In the genomic region with DNA sequence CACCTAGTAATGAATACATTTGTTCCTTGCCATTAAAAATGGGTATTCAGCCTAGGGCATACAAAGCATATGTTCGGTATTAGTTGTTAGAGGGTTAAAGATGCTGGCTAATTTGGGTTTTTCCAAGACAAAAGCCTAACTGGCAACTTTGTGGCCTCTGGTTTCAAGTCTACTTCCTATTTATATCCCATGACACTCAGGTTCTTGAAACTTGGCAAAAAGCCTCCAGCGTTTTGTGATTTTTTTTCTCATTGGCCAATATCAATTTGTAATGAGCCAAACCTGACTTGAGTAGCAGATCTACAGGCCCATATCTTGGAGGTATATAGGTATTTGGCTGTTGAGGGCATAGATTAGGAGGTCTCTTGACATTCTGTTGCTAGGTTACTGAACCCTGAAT, we compare ENCODE assay signal across 16 cellular contexts.
"Had no signal": no experiment of that assay in that cellular context is flagged by ENCODE, and none has a peak within 500 bp of the region (broad histone marks: within the 10 kb centered on the region; RNA-seq: fewer than 3 reads in every experiment).

No MANE protein-coding gene starts in this region.

- H3K36me3 ChIP-seq: pancreas, thyroid gland had no signal

- H3K27ac Mint-ChIP-seq: activated CD4-positive, alpha-beta T cell treated with anti-CD3 and anti-CD28 coated beads, Interleukin-2, amount 10 ng/mL, durations not matched to agents 24 days and 14 days; activated naive CD8-positive, alpha-beta T cell treated with anti-CD3 and anti-CD28 coated beads for 36 hours; naive B cell; stimulated activated naive B cell treated with anti-CD40 and anti-IgM and Interleukin-4, amounts not matched to agents 10 μg/mL and 1 μg/mL and 100 μg/mL, for 72 hours; WTC11 had no signal

- H3K9me3 Mint-ChIP-seq: activated CD4-positive, alpha-beta T cell treated with anti-CD3 and anti-CD28 coated beads, Interleukin-2, amount 10 ng/mL, durations not matched to agents 24 days and 14 days; activated naive CD8-positive, alpha-beta T cell treated with anti-CD3 and anti-CD28 coated beads for 36 hours; naive B cell; stimulated activated naive B cell treated with anti-CD40 and anti-IgM and Interleukin-4, amounts not matched to agents 10 μg/mL and 1 μg/mL and 100 μg/mL, for 72 hours; WTC11 had no signal

- DNase-seq: activated CD4-positive, alpha-beta T cell treated with anti-CD3 and anti-CD28 coated beads, Interleukin-2, amount 10 ng/mL, durations not matched to agents 24 days and 14 days; activated CD8-positive, alpha-beta memory T cell treated with anti-CD3 and anti-CD28 coated beads, Interleukin-2, amount 50 U/mL, for 48 hours; activated gamma-delta T cell treated with Interleukin-2 at 50 U/mL for 16 hours; activated naive CD8-positive, alpha-beta T cell treated with anti-CD3 and anti-CD28 coated beads for 36 hours; amygdala; body of pancreas; effector memory CD4-positive, alpha-beta T cell; foreskin melanocyte; head of caudate nucleus; naive B cell; pancreas; stimulated activated CD4-positive, alpha-beta T cell treated with anti-CD3 and anti-CD28 coated beads, Interleukin-2, amount 100 ng/mL, for 48 hours; stimulated activated naive B cell treated with anti-CD40 and anti-IgM and Interleukin-4, amounts not matched to agents 10 μg/mL and 1 μg/mL and 100 μg/mL, for 72 hours; T-helper 2 cell; thyroid gland had no signal

- H3K27ac ChIP-seq: body of pancreas, pancreas, thyroid gland had no signal

- ATAC-seq: body of pancreas; pancreas; stimulated activated naive B cell treated with anti-CD40 and anti-IgM and Interleukin-4, amounts not matched to agents 10 μg/mL and 1 μg/mL and 100 μg/mL, for 72 hours; WTC11 had no signal

- H3K4me1 Mint-ChIP-seq: activated CD4-positive, alpha-beta T cell treated with anti-CD3 and anti-CD28 coated beads, Interleukin-2, amount 10 ng/mL, durations not matched to agents 24 days and 14 days; activated naive CD8-positive, alpha-beta T cell treated with anti-CD3 and anti-CD28 coated beads for 36 hours; naive B cell had no signal

- H3K4me3 Mint-ChIP-seq: activated CD4-positive, alpha-beta T cell treated with anti-CD3 and anti-CD28 coated beads, Interleukin-2, amount 10 ng/mL, durations not matched to agents 24 days and 14 days; activated naive CD8-positive, alpha-beta T cell treated with anti-CD3 and anti-CD28 coated beads for 36 hours; naive B cell; stimulated activated naive B cell treated with anti-CD40 and anti-IgM and Interleukin-4, amounts not matched to agents 10 μg/mL and 1 μg/mL and 100 μg/mL, for 72 hours; WTC11 had no signal

- H3K27me3 ChIP-seq: body of pancreas, pancreas, thyroid gland had no signal

- H3K4me3 ChIP-seq: body of pancreas, pancreas, thyroid gland had no signal

- H3K36me3 Mint-ChIP-seq: activated naive CD8-positive, alpha-beta T cell treated with anti-CD3 and anti-CD28 coated beads for 36 hours; naive B cell; stimulated activated naive B cell treated with anti-CD40 and anti-IgM and Interleukin-4, amounts not matched to agents 10 μg/mL and 1 μg/mL and 100 μg/mL, for 72 hours; WTC11 had no signal

- H3K9me3 ChIP-seq: body of pancreas, pancreas, thyroid gland had no signal
